ENCODE assay signal across 16 cellular contexts in genomic region chr2:196590286-196590685, GRCh38. TPM values are rescaled to one million over a fixed set of nuclear protein-coding genes. Genes with fewer than 3 reads are reported as not detected.
DNase-seq lines count a peak whose midpoint lies in the region; ATAC-seq and TF ChIP-seq lines count a peak whose summit lies in the region.
"Had no signal": no experiment of that assay in that cellular context is flagged by ENCODE, and none has a peak within 500 bp of the region (broad histone marks: within the 10 kb centered on the region; RNA-seq: fewer than 3 reads in every experiment).

No MANE protein-coding gene starts in this region.

- H3K27me3 Mint-ChIP-seq in chondrocyte (ENCODE audit: low read depth) (no peaks in the 10 kb centered on the region), neural crest cell (ENCODE audit: low read depth) (peaks cover 2% of the 10 kb centered on the region)
- peaks cover 77% of the 10 kb centered on the region for H3K27me3 Mint-ChIP-seq in activated CD4-positive, alpha-beta T cell treated with anti-CD3 and anti-CD28 coated beads, Interleukin-2, amount 10 ng/mL, durations not matched to agents 7 days and 5 days

- no peak for TF ChIP-seq CTCF in HEK293 (tag by site-specific recombination; IDR thresholded peaks at IDR 0.05)
- no peak for TF ChIP-seq CTCF in chondrocyte (IDR thresholded peaks at IDR 0.05)
- no peak for TF ChIP-seq CTCF in neural crest cell (conservative IDR thresholded peaks at IDR 0.05)
- TF ChIP-seq CTCF in GM10248 (IDR thresholded peaks at IDR 0.05; ENCODE audit: control extremely low read depth, extremely low read depth, low read depth, missing control alignments), result no peak

- no peak for ATAC-seq in GM19023 (IDR thresholded peaks at IDR 0.05; ENCODE audit: unreplicated experiment)
- ATAC-seq in aorta (ENCODE audit: low FRiP score), result no peak
- ATAC-seq: activated CD8-positive, alpha-beta T cell treated with anti-CD3 and anti-CD28 coated beads for 36 hours; naive thymus-derived CD8-positive, alpha-beta T cell had no signal

- H3K27ac ChIP-seq in HEK293 (ENCODE audit: extremely low read depth, low read depth, low read length) (no peak overlapping the region), aorta (ENCODE audit: low read depth in 1 of 2, low read length in 2 of 2) (no peak overlapping the region)
- H3K27ac ChIP-seq: PC-9, transverse colon had no signal

- POLR2A ChIA-PET in HEK293 (lab: Yijun Ruan, JAX) (no interaction called here), GM10248 (lab: Yijun Ruan, JAX) (no interaction called here)
- POLR2A ChIA-PET in activated CD4-positive, alpha-beta T cell treated with anti-CD3 and anti-CD28 coated beads, Interleukin-2, amount 10 ng/mL, durations not matched to agents 7 days and 5 days (lab: Charles Lee), result no interaction called here

- intact Hi-C loops in aorta (cut with DNase I), result loop anchor here in 1 of 2 donors (10.0 kb wide), 1 partner anchor 295 kb away; no protein-coding TSS in a partner anchor

- H3K4me1 ChIP-seq in HEK293 (ENCODE audit: control insufficient read depth, insufficient read depth, low read length) (peaks cover 21% of the 10 kb centered on the region), aorta (ENCODE audit: control insufficient read depth in 1 of 2, insufficient read depth in 2 of 2, low read length in 2 of 2) (peaks cover 0 to 3% of the 10 kb centered on the region in 2 donors)

- CTCF ChIA-PET in HEK293 (lab: Yijun Ruan, JAX), result no interaction called here
- CTCF ChIA-PET in activated CD4-positive, alpha-beta T cell treated with anti-CD3 and anti-CD28 coated beads, Interleukin-2, amount 10 ng/mL, durations not matched to agents 7 days and 5 days (lab: Charles Lee), result no interaction called here
- CTCF ChIA-PET in GM10248 (lab: Yijun Ruan, JAX), result no interaction called here

- H3K4me3 Mint-ChIP-seq in chondrocyte (ENCODE audit: unreplicated experiment) (no peak overlapping the region), neural crest cell (peak overlapping the region; percentile 68)
- H3K4me3 Mint-ChIP-seq in activated CD4-positive, alpha-beta T cell treated with anti-CD3 and anti-CD28 coated beads, Interleukin-2, amount 10 ng/mL, durations not matched to agents 7 days and 5 days, result no peak overlapping the region
- H3K4me3 Mint-ChIP-seq: activated CD8-positive, alpha-beta T cell treated with anti-CD3 and anti-CD28 coated beads for 36 hours had no signal

- H3K9me3 Mint-ChIP-seq in chondrocyte (ENCODE audit: low read depth), result no peaks in the 10 kb centered on the region
- no peaks in the 10 kb centered on the region for H3K9me3 Mint-ChIP-seq in neural crest cell
- peaks cover 12% of the 10 kb centered on the region for H3K9me3 Mint-ChIP-seq in activated CD4-positive, alpha-beta T cell treated with anti-CD3 and anti-CD28 coated beads, Interleukin-2, amount 10 ng/mL, durations not matched to agents 7 days and 5 days
- H3K9me3 Mint-ChIP-seq: activated CD8-positive, alpha-beta T cell treated with anti-CD3 and anti-CD28 coated beads for 36 hours had no signal

- H3K27me3 ChIP-seq in aorta (ENCODE audit: control insufficient read depth in 1 of 2, insufficient read depth in 2 of 2, low read length in 1 of 2), result no peaks in the 10 kb centered on the region

- H3K36me3 ChIP-seq in HEK293 (ENCODE audit: control insufficient read depth in 2 of 2, insufficient read depth in 1 of 2, low read length in 2 of 2), result no peaks in the 10 kb centered on the region
- no peaks in the 10 kb centered on the region for H3K36me3 ChIP-seq in aorta (ENCODE audit: control insufficient read depth in 1 of 2, insufficient read depth in 2 of 2, low read length in 1 of 2)
- H3K36me3 ChIP-seq: transverse colon had no signal

- 3 to 10% methylated on average over 1 of the region's 1 CpG for WGBS in aorta, 2 donors

- DNase-seq in DMS 273 (lab: John Stamatoyannopoulos, UW; ENCODE audit: unreplicated experiment) (peak; percentile 55), chondrocyte (ENCODE audit: low spot score) (no peak), neural crest cell (ENCODE audit: low read depth, low spot score) (no peak), GM10248 (ENCODE audit: extremely low spot score) (no peak), aorta (no peak)
- DNase-seq in activated CD4-positive, alpha-beta T cell treated with anti-CD3 and anti-CD28 coated beads, Interleukin-2, amount 10 ng/mL, durations not matched to agents 7 days and 5 days, result no peak
- DNase-seq: activated CD8-positive, alpha-beta T cell treated with anti-CD3 and anti-CD28 coated beads for 36 hours; AML-193; Calu3; MV-4-11; naive thymus-derived CD8-positive, alpha-beta T cell; stimulated activated CD4-positive, alpha-beta T cell treated with anti-CD3 and anti-CD28 coated beads, Interleukin-4, amount 100 ng/mL, for 1 hour; transverse colon had no signal

- H3K27ac Mint-ChIP-seq in chondrocyte (ENCODE audit: unreplicated experiment) (peak overlapping the region; percentile 85), neural crest cell (ENCODE audit: unreplicated experiment) (no peak overlapping the region)
- no peak overlapping the region for H3K27ac Mint-ChIP-seq in activated CD4-positive, alpha-beta T cell treated with anti-CD3 and anti-CD28 coated beads, Interleukin-2, amount 10 ng/mL, durations not matched to agents 7 days and 5 days
- H3K27ac Mint-ChIP-seq: activated CD8-positive, alpha-beta T cell treated with anti-CD3 and anti-CD28 coated beads for 36 hours; naive thymus-derived CD8-positive, alpha-beta T cell had no signal

- H3K9me3 ChIP-seq in HEK293 (ENCODE audit: control insufficient read depth, insufficient read depth, low read depth, low read length) (no peaks in the 10 kb centered on the region), aorta (ENCODE audit: control insufficient read depth, low read length) (no peaks in the 10 kb centered on the region)
- H3K9me3 ChIP-seq: transverse colon had no signal

- H3K36me3 Mint-ChIP-seq in chondrocyte (ENCODE audit: low read depth) (no peaks in the 10 kb centered on the region), neural crest cell (ENCODE audit: low read depth) (no peaks in the 10 kb centered on the region)
- no peaks in the 10 kb centered on the region for H3K36me3 Mint-ChIP-seq in activated CD4-positive, alpha-beta T cell treated with anti-CD3 and anti-CD28 coated beads, Interleukin-2, amount 10 ng/mL, durations not matched to agents 7 days and 5 days (ENCODE audit: low read depth)

- H3K4me3 ChIP-seq in HEK293 (ENCODE audit: low read depth, low read length) (no peak overlapping the region), aorta (ENCODE audit: low read length in 2 of 2) (no peak overlapping the region)
- H3K4me3 ChIP-seq: PC-9, transverse colon had no signal

- H3K4me1 Mint-ChIP-seq in chondrocyte (ENCODE audit: low read depth) (peaks cover 59% of the 10 kb centered on the region), neural crest cell (peaks cover 48% of the 10 kb centered on the region)
- peaks cover 10% of the 10 kb centered on the region for H3K4me1 Mint-ChIP-seq in activated CD4-positive, alpha-beta T cell treated with anti-CD3 and anti-CD28 coated beads, Interleukin-2, amount 10 ng/mL, durations not matched to agents 7 days and 5 days

TF ChIP-seq in HEK293, 187 proteins besides CTCF, POLR2A, EP300 and RAD21:
- TF ChIP-seq ZBTB17 (tag by site-specific recombination; IDR thresholded peaks at IDR 0.05) (peak; percentile 25; the same call in 1 of the 2 replicates), ZSCAN30 (tag by site-specific recombination; IDR thresholded peaks at IDR 0.05) (no peak)

RNA-seq across cellular contexts. Expression of gene HECW2, which starts 3.1 kb away (rescaled TPM):
- total RNA-seq in chondrocyte, result 22.3 to 23.8 TPM (median 22.5 TPM) in 3 replicates
- 11.7 and 13.0 TPM in 2 replicates for total RNA-seq in neural crest cell
- under 1 TPM; 0.12 to 0.62 TPM for total RNA-seq in activated CD4-positive, alpha-beta T cell treated with anti-CD3 and anti-CD28 coated beads, Interleukin-2, amount 10 ng/mL, durations not matched to agents 7 days and 5 days
- 10 to 100 TPM in 1 of 2 donors, 1 to 10 TPM in 1; 8.7 to 13.3 TPM for total RNA-seq in aorta
- polyA plus RNA-seq in aorta, result 1 to 10 TPM; 1.5 to 2.5 TPM

RNA-seq across cellular contexts. Expression of gene CCDC150, which starts 49.2 kb away (rescaled TPM):
- total RNA-seq in chondrocyte (3.1 to 6.0 TPM (median 3.6 TPM) in 3 replicates), neural crest cell (29.0 and 31.8 TPM in 2 replicates), aorta (1 to 10 TPM; 1.6 to 3.3 TPM)
- total RNA-seq in activated CD4-positive, alpha-beta T cell treated with anti-CD3 and anti-CD28 coated beads, Interleukin-2, amount 10 ng/mL, durations not matched to agents 7 days and 5 days, result 10 to 100 TPM; 15.8 to 16.0 TPM
- under 1 TPM; 0.75 to 0.79 TPM for polyA plus RNA-seq in aorta
- polyA plus RNA-seq: naive thymus-derived CD8-positive, alpha-beta T cell had no signal
